Comparison of ENCODE assay signal across 1 cellular context in genomic region chr17:27633312-27634025, GRCh38.
TF ChIP-seq lines count a peak whose summit lies in the region.

No MANE protein-coding gene starts in this region.

TF ChIP-seq in K562, 482 proteins besides CTCF, POLR2A, EP300 and RAD21 (continued from another document):
- TF ChIP-seq, protein P1, sequence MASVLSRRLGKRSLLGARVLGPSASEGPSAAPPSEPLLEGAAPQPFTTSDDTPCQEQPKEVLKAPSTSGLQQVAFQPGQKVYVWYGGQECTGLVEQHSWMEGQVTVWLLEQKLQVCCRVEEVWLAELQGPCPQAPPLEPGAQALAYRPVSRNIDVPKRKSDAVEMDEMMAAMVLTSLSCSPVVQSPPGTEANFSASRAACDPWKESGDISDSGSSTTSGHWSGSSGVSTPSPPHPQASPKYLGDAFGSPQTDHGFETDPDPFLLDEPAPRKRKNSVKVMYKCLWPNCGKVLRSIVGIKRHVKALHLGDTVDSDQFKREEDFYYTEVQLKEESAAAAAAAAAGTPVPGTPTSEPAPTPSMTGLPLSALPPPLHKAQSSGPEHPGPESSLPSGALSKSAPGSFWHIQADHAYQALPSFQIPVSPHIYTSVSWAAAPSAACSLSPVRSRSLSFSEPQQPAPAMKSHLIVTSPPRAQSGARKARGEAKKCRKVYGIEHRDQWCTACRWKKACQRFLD (CRISPR knock-in tag; IDR thresholded peaks at IDR 0.05): peak; percentile 74
- TF ChIP-seq ELF2 (CRISPR knock-in tag; IDR thresholded peaks at IDR 0.05) (no peak), TCF3 (CRISPR knock-in tag; IDR thresholded peaks at IDR 0.05) (0 out of 2 replicates have a peak, but pooled peaks have one; percentile 3), SMARCA4 (IDR thresholded peaks at IDR 0.05) (peak; percentile 67), MTA3 (IDR thresholded peaks at IDR 0.05; ENCODE audit: borderline replicate concordance) (peak; percentile 57; the same call in 1 of the 2 replicates), SMARCE1 (IDR thresholded peaks at IDR 0.05) (peak; percentile 53; the same call in 1 of the 2 replicates), ZNF583 (CRISPR knock-in tag; IDR thresholded peaks at IDR 0.05) (0 out of 2 replicates have a peak, but pooled peaks have one; percentile 45), SMAD4 (CRISPR knock-in tag; conservative IDR thresholded peaks at IDR 0.05) (peak; percentile 34; the same call in 1 of the 2 replicates), SNAPC5 (CRISPR knock-in tag; IDR thresholded peaks at IDR 0.05) (no peak), NFE2 (IDR thresholded peaks at IDR 0.05; ENCODE audit: low read depth) (peak; percentile 88), FOSL1 (tag; conservative IDR thresholded peaks at IDR 0.05) (peak; percentile 40; the same call in 1 of the 2 replicates), MAFK (IDR thresholded peaks at IDR 0.05; ENCODE audit: low read length) (peak; percentile 84), NRF1 (conservative IDR thresholded peaks at IDR 0.05 in 1 of 2, IDR thresholded peaks at IDR 0.05 in 1 of 2) (0 out of 4 replicates have a peak, but pooled peaks of 1 of the 2 experiments have one; percentile 7), ZNF586 (CRISPR knock-in tag; conservative IDR thresholded peaks at IDR 0.05) (no peak), MAFG (tag; conservative IDR thresholded peaks at IDR 0.05) (peak; percentile 87)
- TF ChIP-seq, protein P2, sequence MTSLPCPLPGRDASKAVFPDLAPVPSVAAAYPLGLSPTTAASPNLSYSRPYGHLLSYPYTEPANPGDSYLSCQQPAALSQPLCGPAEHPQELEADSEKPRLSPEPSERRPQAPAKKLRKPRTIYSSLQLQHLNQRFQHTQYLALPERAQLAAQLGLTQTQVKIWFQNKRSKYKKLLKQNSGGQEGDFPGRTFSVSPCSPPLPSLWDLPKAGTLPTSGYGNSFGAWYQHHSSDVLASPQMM (CRISPR knock-in tag; IDR thresholded peaks at IDR 0.05): no peak
